ENCODE assay signal across 22 cellular contexts in genomic region chr9:115507148-115507547, GRCh38.
DNase-seq lines count a peak whose midpoint lies in the region; ATAC-seq and TF ChIP-seq lines count a peak whose summit lies in the region.
"Had no signal": no experiment of that assay in that cellular context is flagged by ENCODE, and none has a peak within 500 bp of the region (broad histone marks: within the 10 kb centered on the region; RNA-seq: fewer than 3 reads in every experiment).

No MANE protein-coding gene starts in this region.

- no peaks in the 10 kb centered on the region for H3K36me3 ChIP-seq in IMR-90 (ENCODE audit: control insufficient read depth, insufficient read depth, low read length)
- no peaks in the 10 kb centered on the region for H3K36me3 ChIP-seq in mesendoderm (ENCODE audit: control insufficient read depth, insufficient read depth, low read length)

- no peak overlapping the region for H3K14ac ChIP-seq in IMR-90 (replicated peaks; ENCODE audit: low read depth, low read length)

- intact Hi-C loops in IMR-90 (cut with micrococcal nuclease): no loop called here
- intact Hi-C loops in left ventricle myocardium superior (cut with micrococcal nuclease): no loop called here

- H2AK9ac ChIP-seq in IMR-90 (replicated peaks; ENCODE audit: low read depth, low read length, poor library complexity): no peak overlapping the region

- no peak for TF ChIP-seq POLR2A in IMR-90 (IDR thresholded peaks at IDR 0.05; ENCODE audit: low read depth, low read length)

- no peaks in the 10 kb centered on the region for H3K4me1 ChIP-seq in IMR-90 (ENCODE audit: control insufficient read depth, insufficient read depth, low read length)
- H3K4me1 ChIP-seq in mesendoderm (ENCODE audit: control insufficient read depth, low read depth, low read length): no peaks in the 10 kb centered on the region

- CTCF ChIA-PET in IMR-90 (lab: Yijun Ruan, JAX): no interaction called here

- no peak overlapping the region for H3K4me2 ChIP-seq in IMR-90 (ENCODE audit: low read depth, low read length)
- H3K4me2 ChIP-seq in mesendoderm (ENCODE audit: low read length): no peak overlapping the region

- no peak overlapping the region for H4K91ac ChIP-seq in IMR-90 (ENCODE audit: insufficient read depth, low read depth, low read length)

- H3K27me3 ChIP-seq in IMR-90 (ENCODE audit: control insufficient read depth, insufficient read depth, low read length) (no peaks in the 10 kb centered on the region), mesendoderm (ENCODE audit: insufficient read depth, low read length, poor library complexity) (no peaks in the 10 kb centered on the region)

- H3K18ac ChIP-seq in IMR-90 (ENCODE audit: low read depth, low read length) (peak overlapping the region; percentile 39; the same call in 1 of the 2 replicates), mesendoderm (ENCODE audit: low read length) (peak overlapping the region; percentile 32)

- H3K4me3 ChIP-seq in IMR-90 (ENCODE audit: insufficient read depth, low read depth, low read length) (no peak overlapping the region), mesendoderm (ENCODE audit: low read length) (no peak overlapping the region)
- H3K4me3 ChIP-seq: K562 had no signal

- POLR2A ChIA-PET in IMR-90 (lab: Charles Lee; ENCODE audit: unreplicated experiment): no interaction called here

- H2BK20ac ChIP-seq in IMR-90 (ENCODE audit: low read depth, low read length): no peak overlapping the region

- no peak for TF ChIP-seq RAD21 in IMR-90 (IDR thresholded peaks at IDR 0.05; ENCODE audit: low read length)

- H3K23ac ChIP-seq in IMR-90 (ENCODE audit: low read depth, low read length): no peak overlapping the region
- H3K23ac ChIP-seq in mesendoderm (ENCODE audit: low read length): no peak overlapping the region

- DNase-seq in DMS53 treated with DMSO at 0.1 percent for 48 hours (lab: John Stamatoyannopoulos, UW; ENCODE audit: unreplicated experiment) (peak; percentile 27), IMR-90 (no peak), NCI-H524 treated with DMSO at 0.1 percent for 48 hours (lab: John Stamatoyannopoulos, UW) (peak; percentile 20), mesendoderm (no peak), left ventricle myocardium superior (no peak)
- no peak for DNase-seq in activated CD4-positive, CD25-positive, alpha-beta regulatory T cell treated with anti-CD3 and anti-CD28 coated beads, Interleukin-2, amount 50 U/mL, for 72 hours
- DNase-seq: C1 segment of cervical spinal cord; CD4-positive, alpha-beta memory T cell; COR-L47; DND-41; Kasumi-1; NCI-H1092 treated with DMSO at 0.1 percent for 48 hours; NCI-H1436 treated with DMSO at 0.1 percent for 48 hours; NCI-H1930; NCI-H69; NK-92 treated with Interleukin-12 subunit alpha and Interleukin-12 subunit beta, amount 100 ng/mL, for 24 hours; PC-3; T-helper 2 cell had no signal

- no peak overlapping the region for H3K56ac ChIP-seq in IMR-90 (ENCODE audit: extremely low read depth, insufficient read depth, low read length)
- H3K56ac ChIP-seq in mesendoderm (ENCODE audit: low read length): no peak overlapping the region

- no peaks in the 10 kb centered on the region for H3K79me2 ChIP-seq in mesendoderm (ENCODE audit: control insufficient read depth, insufficient read depth, low read length)

- H3K27ac ChIP-seq in IMR-90 (ENCODE audit: insufficient read depth, low read length): no peak overlapping the region
- H3K27ac ChIP-seq in mesendoderm (ENCODE audit: low read depth, low read length): no peak overlapping the region

- H2AK5ac ChIP-seq in IMR-90 (ENCODE audit: low read depth, low read length) (no peak overlapping the region), mesendoderm (ENCODE audit: low read length) (no peak overlapping the region)

- in situ Hi-C loops in IMR-90 (cut with MboI; ENCODE audit: low sequenced_read_pairs): loop anchor here (25.0 kb wide), 1 partner anchor 1070 kb away; no protein-coding TSS in a partner anchor

- H2AFZ ChIP-seq in IMR-90 (replicated peaks; ENCODE audit: low read length, poor library complexity): no peak overlapping the region

- H3K79me1 ChIP-seq in IMR-90 (ENCODE audit: low read depth in 1 of 2, low read length in 2 of 2): no peaks in the 10 kb centered on the region
- no peaks in the 10 kb centered on the region for H3K79me1 ChIP-seq in mesendoderm (ENCODE audit: low read length)

- H3K9me3 ChIP-seq in IMR-90 (ENCODE audit: control insufficient read depth, insufficient read depth, low read length): no peaks in the 10 kb centered on the region

- no peak overlapping the region for H3K4ac ChIP-seq in IMR-90 (ENCODE audit: low read depth, low read length)
- H3K4ac ChIP-seq in mesendoderm (ENCODE audit: low read depth, low read length): peak overlapping the region; percentile 6

- ATAC-seq in IMR-90 (ENCODE audit: low read depth) (no peak), HG03354 (IDR thresholded peaks at IDR 0.05; ENCODE audit: poor library complexity, severe bottlenecking, unreplicated experiment) (no peak), left ventricle myocardium superior (no peak)
- ATAC-seq: HepG2, K562, PC-3, SK-N-SH treated with all-trans-retinoic acid at 6 μM for 48 hours had no signal

- H2BK5ac ChIP-seq in IMR-90 (ENCODE audit: low read depth, low read length, poor library complexity, severe bottlenecking): no peak overlapping the region
- no peak overlapping the region for H2BK5ac ChIP-seq in mesendoderm (ENCODE audit: low read length)

- H4K8ac ChIP-seq in IMR-90 (ENCODE audit: low read depth in 2 of 2, low read length in 2 of 2): no peak overlapping the region
- H4K8ac ChIP-seq in mesendoderm (ENCODE audit: low read depth, low read length): no peak overlapping the region

- H2BK120ac ChIP-seq in IMR-90 (ENCODE audit: low read depth, low read length) (no peak overlapping the region), mesendoderm (ENCODE audit: low read depth, low read length) (no peak overlapping the region)

- no peak overlapping the region for H2BK15ac ChIP-seq in IMR-90 (ENCODE audit: low read depth, low read length)
- H2BK15ac ChIP-seq in mesendoderm (replicated peaks; ENCODE audit: low read depth): no peak overlapping the region

- H4K5ac ChIP-seq in IMR-90 (ENCODE audit: low read depth, low read length): no peak overlapping the region
- H4K5ac ChIP-seq in mesendoderm (ENCODE audit: low read length): no peak overlapping the region

- H3K9me1 ChIP-seq in IMR-90 (ENCODE audit: insufficient read depth, low read length): no peaks in the 10 kb centered on the region

- no peaks in the 10 kb centered on the region for H4K20me1 ChIP-seq in IMR-90 (ENCODE audit: insufficient read depth, low read length)

- BruUV-seq in IMR-90 (replicated peaks; lab: Mats Ljungman, UMichigan): no TSS peak

- no peak for TF ChIP-seq CTCF in IMR-90 (conservative IDR thresholded peaks at IDR 0.05; ENCODE audit: low read depth, low read length)

- dilution Hi-C loops in IMR-90 (cut with HindIII; ENCODE audit: low sequenced_read_pairs, unreplicated experiment): no loop called here

- H3K9ac ChIP-seq in IMR-90 (ENCODE audit: low read depth, low read length) (no peak overlapping the region), mesendoderm (ENCODE audit: low read length) (no peak overlapping the region)

TF ChIP-seq in IMR-90, 13 proteins besides CTCF, POLR2A, EP300 and RAD21:
- TF ChIP-seq MAZ (IDR thresholded peaks at IDR 0.05; ENCODE audit: borderline replicate concordance, low read depth, low read length) (no peak), USF2 (IDR thresholded peaks at IDR 0.05; ENCODE audit: low read depth, low read length) (no peak)
TF ChIP-seq in IMR-90: peak in this region for 0.

Comparison
In these comparisons a context has a peak if more than half of its experiments do, and no peak if none do; other contexts are left out.
1. DNase-seq: peak in DMS53 treated with DMSO at 0.1 percent for 48 hours (single experiment) and NCI-H524 treated with DMSO at 0.1 percent for 48 hours (single experiment); none in IMR-90 (single experiment), mesendoderm (single experiment), left ventricle myocardium superior (single experiment) and activated CD4-positive, CD25-positive, alpha-beta regulatory T cell treated with anti-CD3 and anti-CD28 coated beads, Interleukin-2, amount 50 U/mL, for 72 hours (single experiment).